1 cellular context compared by ENCODE assay signal in the genomic region with DNA sequence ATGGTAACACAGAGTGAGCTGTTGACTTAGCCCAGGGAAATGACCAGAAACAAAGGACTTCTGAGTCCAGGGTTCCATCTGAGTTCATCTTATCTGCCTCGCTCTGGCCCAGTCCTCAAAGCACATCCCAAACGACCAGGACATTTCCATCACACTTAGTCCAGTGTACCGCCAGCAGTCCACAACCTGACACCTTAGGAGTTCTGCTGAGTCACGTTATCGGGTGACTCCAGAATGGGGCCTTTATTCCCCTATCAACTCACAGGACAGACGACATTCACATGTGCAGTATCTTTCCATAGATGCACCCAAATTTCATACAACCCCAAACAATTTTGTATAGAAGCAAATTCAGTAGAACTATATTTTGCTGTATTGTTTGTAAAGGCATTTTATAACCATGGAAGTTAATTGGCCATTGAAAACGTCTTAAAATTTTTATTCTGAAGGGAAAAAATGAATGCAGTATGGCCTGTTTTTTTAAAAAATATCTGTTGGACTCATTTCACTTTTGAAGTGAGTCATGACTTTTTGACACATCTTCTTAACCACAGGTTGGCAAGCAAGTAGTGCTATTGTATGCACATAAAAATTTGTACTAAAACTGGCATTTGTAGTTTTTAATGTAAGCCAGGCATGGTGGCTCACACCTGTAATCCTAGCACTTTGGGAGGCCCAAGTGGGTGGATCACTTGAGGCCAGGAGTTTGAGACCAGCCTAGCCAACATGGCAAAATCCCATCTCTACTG.
A peak's percentile ranks its signal among the peaks of the same experiment; 100 is the strongest.
TF ChIP-seq lines count a peak whose summit lies in the region.

No MANE protein-coding gene starts in this region.

TF ChIP-seq in H1, 55 proteins besides CTCF, POLR2A, EP300 and RAD21:
- TF ChIP-seq YY1 (IDR thresholded peaks at IDR 0.05; ENCODE audit: low read depth, low read length): no peak
- TF ChIP-seq SRF (IDR thresholded peaks at IDR 0.05; ENCODE audit: low read depth, low read length): no peak
- TF ChIP-seq MAFK (IDR thresholded peaks at IDR 0.05; ENCODE audit: low read depth, low read length): 0 out of 2 replicates have a peak, but pooled peaks have one; percentile 3
- peak; percentile 67 for TF ChIP-seq BACH1 (IDR thresholded peaks at IDR 0.05; ENCODE audit: low read length)
